26 cellular contexts compared by ENCODE assay signal in the genomic region with DNA sequence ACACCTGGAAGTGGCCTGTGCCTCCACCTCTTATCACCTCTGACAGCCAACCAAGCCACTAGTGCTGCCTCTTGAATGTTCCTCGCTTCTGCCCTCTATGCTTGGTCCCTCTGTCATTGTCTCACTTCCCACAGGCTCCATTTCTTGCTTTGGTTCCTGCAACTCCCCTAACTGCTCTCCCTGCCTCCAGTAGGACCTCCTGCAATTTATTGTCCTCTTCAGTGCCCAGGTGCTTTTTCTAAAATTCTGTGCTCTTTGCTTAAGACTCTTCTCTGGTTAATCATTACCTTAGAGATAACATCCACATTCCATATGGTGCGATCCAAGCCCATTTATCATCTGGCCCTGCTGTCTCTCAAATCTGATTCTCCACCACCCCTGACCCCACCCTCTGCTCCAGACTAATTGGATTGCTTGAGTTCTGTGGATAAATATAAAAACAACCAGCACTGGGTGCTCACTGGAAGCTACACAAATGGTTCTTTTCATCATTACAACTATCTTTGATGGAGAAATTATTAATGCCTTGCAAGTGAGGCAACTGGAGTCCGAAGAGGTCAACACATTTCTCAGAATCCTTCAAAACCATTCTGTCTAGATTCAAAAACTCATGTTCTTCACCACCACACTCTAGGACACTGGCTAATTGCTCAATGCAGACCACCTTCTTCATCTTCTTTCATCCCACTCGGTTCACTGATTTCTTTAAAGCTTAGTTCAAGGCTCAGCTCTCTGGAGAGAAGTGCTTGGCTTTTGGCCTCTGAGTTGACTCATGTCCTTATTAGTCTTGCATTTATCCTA. TPM values are rescaled to one million over a fixed set of nuclear protein-coding genes. Genes with fewer than 3 reads are reported as not detected.
"Had no signal": no experiment of that assay in that cellular context is flagged by ENCODE, and none has a peak within 500 bp of the region (broad histone marks: within the 10 kb centered on the region; RNA-seq: fewer than 3 reads in every experiment).

No MANE protein-coding gene starts in this region.

- ATAC-seq: activated CD4-positive, alpha-beta T cell treated with anti-CD3 and anti-CD28 coated beads for 36 hours; activated CD8-positive, alpha-beta T cell treated with anti-CD3 and anti-CD28 coated beads for 36 hours; K562; Panc1; Right ventricle myocardium inferior; T-cell had no signal

- DNase-seq: activated CD4-positive, alpha-beta T cell treated with anti-CD3 and anti-CD28 coated beads for 36 hours; activated CD8-positive, alpha-beta memory T cell treated with anti-CD3 and anti-CD28 coated beads, Interleukin-2, amount 50 U/mL, for 4 hours; activated CD8-positive, alpha-beta T cell treated with anti-CD3 and anti-CD28 coated beads for 36 hours; activated naive CD4-positive, alpha-beta T cell; aorta; caudate nucleus; Kasumi-1; NCI-H1048; NCI-H187 treated with DMSO at 0.1 percent for 48 hours; NCI-H2081 treated with DMSO at 0.1 percent for 48 hours; NCI-H2171; NCI-H2227 treated with DMSO at 0.1 percent for 48 hours; NCI-H446 treated with DMSO at 0.1 percent for 48 hours; NCI-H524 treated with DMSO at 0.1 percent for 48 hours; NCI-H774; NK-92 treated with Interleukin-12 subunit alpha and Interleukin-12 subunit beta, amount 100 ng/mL, for 24 hours; OCI-M1; RPMI8226; T-cell; T-helper 2 cell; T1000 had no signal

RNA-seq across cellular contexts. Expression of gene FOXA2, which starts 47.2 kb away (rescaled TPM):
- total RNA-seq: activated CD4-positive, alpha-beta T cell treated with anti-CD3 and anti-CD28 coated beads for 36 hours; activated CD8-positive, alpha-beta T cell treated with anti-CD3 and anti-CD28 coated beads for 36 hours; aorta; breast epithelium; M059J; Right ventricle myocardium inferior had no signal
